10 cellular contexts compared by ENCODE assay signal in the genomic region with DNA sequence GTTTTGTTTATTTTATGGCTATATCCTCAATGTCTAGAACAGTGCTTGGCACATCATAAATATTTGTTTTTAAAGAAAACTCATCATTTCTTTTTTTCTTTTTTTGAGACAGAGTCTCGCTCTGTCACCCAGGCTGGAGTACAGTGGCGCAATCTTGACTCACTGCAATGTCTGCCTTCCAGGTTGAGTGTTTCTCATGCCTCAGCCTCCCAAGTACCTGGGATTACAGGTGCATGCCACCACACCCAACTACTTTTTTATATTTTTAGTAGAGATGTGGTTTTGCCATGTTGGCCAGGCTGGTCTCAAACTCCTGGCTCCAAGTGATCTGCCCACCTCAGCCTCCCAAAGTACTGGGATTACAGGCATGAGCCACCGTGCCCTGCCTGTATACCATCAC. TPM values are rescaled to one million over a fixed set of nuclear protein-coding genes. Genes with fewer than 3 reads are reported as not detected.
DNase-seq lines count a peak whose midpoint lies in the region; ATAC-seq, FAIRE-seq and TF ChIP-seq lines count a peak whose summit lies in the region.
"Not testable (repeated sequence)": the region's sequence is repeated elsewhere in the genome, so short reads cannot be mapped to it uniquely, and the experiment has no call there.
"Had no signal": no experiment of that assay in that cellular context is flagged by ENCODE, and none has a peak within 500 bp of the region (broad histone marks: within the 10 kb centered on the region; RNA-seq: fewer than 3 reads in every experiment).

No MANE protein-coding gene starts in this region.

- not testable (repeated sequence) for DNase-seq in PC-9; K562 (ENCODE audit: extremely low read depth in 1 of 4, low spot score in 3 of 4); dorsolateral prefrontal cortex; progenitor cell of endocrine pancreas (ENCODE audit: low spot score, unreplicated experiment); thyroid gland

- H3K4me1 Mint-ChIP-seq in nephron (peaks cover 33% of the 10 kb centered on the region), progenitor cell of endocrine pancreas (ENCODE audit: low read depth) (peaks cover 63% of the 10 kb centered on the region)

- not testable (repeated sequence) for H3K9me3 ChIP-seq in PC-9 (ENCODE audit: insufficient read depth, low read depth); K562 (replicated peaks; ENCODE audit: control insufficient read depth, insufficient read depth, low read depth, low read length); thyroid gland

- not testable (repeated sequence) for TF ChIP-seq RAD21 in K562 (CRISPR knock-in tag; conservative IDR thresholded peaks at IDR 0.05 in 1 of 2, IDR thresholded peaks at IDR 0.05 in 1 of 2)

- not testable (repeated sequence) for TF ChIP-seq POLR2A in K562 (conservative IDR thresholded peaks at IDR 0.05); thyroid gland (IDR thresholded peaks at IDR 0.05)

- not testable (repeated sequence) for H3K27me3 ChIP-seq in PC-9 (ENCODE audit: insufficient read depth, low read depth); K562 (ENCODE audit: control insufficient read depth in 2 of 2, insufficient read depth in 2 of 2, low read length in 2 of 2); dorsolateral prefrontal cortex; layer of hippocampus (ENCODE audit: control insufficient read depth, insufficient read depth, low read length); thyroid gland

- CTCF ChIA-PET in PC-9 (lab: Charles Lee): interaction anchor here (0.6 kb wide), 1 partner anchor 212 kb away, joined by 4 read pairs; no protein-coding TSS in a partner anchor
- CTCF ChIA-PET in K562 (lab: Yijun Ruan, JAX; ENCODE audit: low intra/inter-chr PET ratio): not testable (repeated sequence)

- ATAC-seq in K562: not testable (repeated sequence)

- H3K79me2 ChIP-seq in PC-9 (ENCODE audit: low read depth); K562 (ENCODE audit: control insufficient read depth, insufficient read depth, low read length): not testable (repeated sequence)

- H4K20me1 ChIP-seq in PC-9 (ENCODE audit: insufficient read depth); K562 (replicated peaks; ENCODE audit: control insufficient read depth, insufficient read depth, low read length): not testable (repeated sequence)

- not testable (repeated sequence) for H3K9me3 Mint-ChIP-seq in nephron; progenitor cell of endocrine pancreas (ENCODE audit: low read depth)

- not testable (repeated sequence) for H2AFZ ChIP-seq in PC-9
- H2AFZ ChIP-seq in K562 (ENCODE audit: low read depth, low read length): 0 out of 2 replicates have a peak overlapping the region, but pooled peaks have one; percentile 89

- H3K27ac Mint-ChIP-seq in nephron (peak overlapping the region; percentile 73 to 90 (median 89)), progenitor cell of endocrine pancreas (peak overlapping the region; percentile 98)

- H3K9ac ChIP-seq in K562 (ENCODE audit: insufficient read depth in 1 of 2, low read depth in 2 of 2, low read length in 2 of 2): not testable (repeated sequence)

- H3K4me2 ChIP-seq in PC-9: peak overlapping the region; percentile 75
- H3K4me2 ChIP-seq in K562 (ENCODE audit: insufficient read depth, low read length): not testable (repeated sequence)

- in situ Hi-C loops in K562 (cut with MboI): loop anchor here (25.0 kb wide), 1 partner anchor 369 kb away; no protein-coding TSS in a partner anchor

- H3K27ac ChIP-seq in 22Rv1 (peak overlapping the region; percentile 94), PC-9 (peak overlapping the region; percentile 96), dorsolateral prefrontal cortex (peak overlapping the region in 57 of 59 donors; percentile 79 to 98 (median 92)), layer of hippocampus (ENCODE audit: low read depth, low read length) (peak overlapping the region; percentile 87), thyroid gland (peak overlapping the region in 2 of 3 donors; percentile 79 to 83)
- not testable (repeated sequence) for H3K27ac ChIP-seq in K562 (ENCODE audit: extremely low read depth, low read depth, low read length)

- TF ChIP-seq CTCF in 22Rv1 (IDR thresholded peaks at IDR 0.05); PC-9 (conservative IDR thresholded peaks at IDR 0.05); K562 (IDR thresholded peaks at IDR 0.05 in 2 of 3, conservative IDR thresholded peaks at IDR 0.05 in 1 of 3; ENCODE audit: insufficient read depth in 2 of 3, low read depth in 1 of 3, low read length in 3 of 3); dorsolateral prefrontal cortex (IDR thresholded peaks at IDR 0.05 in 54 of 56, conservative IDR thresholded peaks at IDR 0.05 in 2 of 56; ENCODE audit: low read depth in 1 of 56, partially characterized antibody in 56 of 56); nephron (IDR thresholded peaks at IDR 0.05; ENCODE audit: unreplicated experiment in 3 of 3); progenitor cell of endocrine pancreas (IDR thresholded peaks at IDR 0.05; ENCODE audit: unreplicated experiment); thyroid gland (IDR thresholded peaks at IDR 0.05): not testable (repeated sequence)

- H3K36me3 Mint-ChIP-seq in nephron (ENCODE audit: low read depth); progenitor cell of endocrine pancreas (ENCODE audit: insufficient read depth): not testable (repeated sequence)

- H3K27me3 Mint-ChIP-seq in nephron (ENCODE audit: low read depth); progenitor cell of endocrine pancreas: not testable (repeated sequence)

- not testable (repeated sequence) for BruUV-seq in PC-9 (replicated peaks; lab: Mats Ljungman, UMichigan); K562 (replicated peaks; lab: Mats Ljungman, UMichigan)

- H3F3A ChIP-seq in PC-9 (ENCODE audit: insufficient read depth, low read depth): peaks cover 50% of the 10 kb centered on the region

- FAIRE-seq in K562 (lab: Jason Lieb, UNC): not testable (repeated sequence)

- H3K4me3 Mint-ChIP-seq in nephron; progenitor cell of endocrine pancreas (ENCODE audit: low read depth): not testable (repeated sequence)

- POLR2A ChIA-PET in PC-9 (lab: Charles Lee; ENCODE audit: unreplicated experiment): not testable (repeated sequence)
- POLR2A ChIA-PET in K562 (lab: Yijun Ruan, JAX): interaction anchor here (0.6 kb wide), 1 partner anchor 12 kb away, joined by 3 read pairs; no protein-coding TSS in a partner anchor

- 78% methylated on average over 3 of the region's 3 CpGs for WGBS in K562 (ENCODE audit: insufficient coverage, low coverage, missing lambda C conversion rate)
- WGBS in thyroid gland, 2 donors: 96 to 98% methylated on average over 3 of the region's 3 CpGs

- H3K9me2 ChIP-seq in PC-9 (ENCODE audit: insufficient read depth): not testable (repeated sequence)

- intact Hi-C loops in PC-9 (cut with micrococcal nuclease; ENCODE audit: unreplicated experiment) (loop anchor here (5.0 kb wide), 3 partner anchors 216 to 374 kb away; no protein-coding TSS in a partner anchor), K562 (cut with micrococcal nuclease) (loop anchor here (5.0 kb wide), 2 partner anchors 134 to 374 kb away; partner anchors contain the start of gene GOSR1), dorsolateral prefrontal cortex (cut with DNase I) (loop anchor here (5.0 to 10.0 kb wide), 2 partner anchors 34 to 372 kb away; partner anchors contain the start of gene CPD (in 1 of the 2))
- intact Hi-C loops in thyroid gland (cut with DNase I): not testable (repeated sequence)

- H3K4me1 ChIP-seq in PC-9 (replicated peaks; ENCODE audit: insufficient read depth) (peaks cover 64% of the 10 kb centered on the region), K562 (replicated peaks in 1 of 2; ENCODE audit: control insufficient read depth in 2 of 2, insufficient read depth in 2 of 2, low read length in 2 of 2) (peaks cover 8 to 33% of the 10 kb centered on the region in 2 experiments; a peak in 4 of 5 replicates), thyroid gland (peaks cover 18 to 37% of the 10 kb centered on the region in 2 donors)

- not testable (repeated sequence) for H3K36me3 ChIP-seq in PC-9 (ENCODE audit: low read depth); K562 (ENCODE audit: control insufficient read depth, insufficient read depth, low read length); thyroid gland

- not testable (repeated sequence) for TF ChIP-seq EP300 in K562 (IDR thresholded peaks at IDR 0.05; ENCODE audit: low read length)

- not testable (repeated sequence) for H3K9me1 ChIP-seq in K562 (ENCODE audit: control insufficient read depth, insufficient read depth, low read length)

- H3K4me3 ChIP-seq in PC-9; K562; dorsolateral prefrontal cortex; thyroid gland (replicated peaks in 1 of 3): not testable (repeated sequence)

RNA-seq across cellular contexts. Expression of gene TMIGD1, which starts 9.4 kb away (rescaled TPM):
- total RNA-seq in PC-9 (2021) (not detected in 2 replicates), K562 (2014; rRNA removed) (not detected in 2 replicates), K562 (2014; rRNA removed; fragmentation: Illumina TruSeq; extraction: Trizol) (not detected in 2 replicates), K562 (2015; rRNA removed; fragmentation: Illumina TruSeq; extraction: Trizol) (not detected in 2 replicates), K562 (2021) (not detected in 2 replicates), dorsolateral prefrontal cortex (under 1 TPM in 2 of 120 experiments, not detected in 118; 0.47 to 0.48 TPM), progenitor cell of endocrine pancreas (not detected in 2 replicates), thyroid gland (not detected)
- total RNA-seq in K562 (2011; cell fraction: chromatin; rRNA removed; ENCODE audit: low replicate concordance): not detected in 2 replicates
- total RNA-seq in K562 (2011; cell fraction: nucleolus; rRNA removed): not detected in 2 replicates
- total RNA-seq in K562 (2011; cell fraction: nucleoplasm; rRNA removed): not detected in 2 replicates
- polyA plus RNA-seq in K562 (2011; rRNA removed) (not detected in 2 replicates), K562 (2014; fragmentation: Illumina TruSeq; extraction: Trizol) (not detected in 2 replicates), K562 (2014; fragmentation: Nextera tagmentation; extraction: Ambion mirVana) (not detected), K562 (2014; rRNA removed) (not detected in 2 replicates)
- polyA plus RNA-seq in K562 (2011; cell fraction: cytosol; rRNA removed): not detected in 2 replicates
- polyA plus RNA-seq in K562 (2011; cell fraction: nucleus; rRNA removed): not detected in 2 replicates
- polyA plus RNA-seq in K562 (2012): not detected in 2 replicates
- polyA minus RNA-seq in K562 (2011; rRNA and poly(A)+ RNA removed): not detected in 2 replicates
- not detected in 2 replicates for polyA minus RNA-seq in K562 (2011; cell fraction: cytosol; rRNA and poly(A)+ RNA removed)
- polyA minus RNA-seq in K562 (2011; cell fraction: nucleus; rRNA and poly(A)+ RNA removed): not detected in 2 replicates
- total RNA-seq: CD4-positive, alpha-beta memory T cell; GM23248 had no signal
- polyA plus RNA-seq: CD4-positive, alpha-beta memory T cell; GM23248 had no signal

RNA-seq across cellular contexts. Expression of gene CPD, which starts 35.5 kb away (rescaled TPM):
- total RNA-seq in PC-9 (2021) (44.7 and 55.0 TPM in 2 replicates), K562 (2014; rRNA removed) (16.2 and 22.4 TPM in 2 replicates), K562 (2014; rRNA removed; fragmentation: Illumina TruSeq; extraction: Trizol) (21.9 and 26.1 TPM in 2 replicates), K562 (2015; rRNA removed; fragmentation: Illumina TruSeq; extraction: Trizol) (20.8 and 21.7 TPM in 2 replicates), K562 (2021) (21.3 and 24.4 TPM in 2 replicates), dorsolateral prefrontal cortex (10 to 100 TPM; 45.2 to 97.3 (median 64.6) TPM), progenitor cell of endocrine pancreas (123 and 124 TPM in 2 replicates), thyroid gland (100 to 1,000 TPM in 1 of 4 donors, 10 to 100 TPM in 3; 58.2 to 102 (median 79.9) TPM)
- 55.4 and 75.5 TPM in 2 replicates for total RNA-seq in K562 (2011; cell fraction: chromatin; rRNA removed; ENCODE audit: low replicate concordance)
- 32.4 and 50.1 TPM in 2 replicates for total RNA-seq in K562 (2011; cell fraction: nucleolus; rRNA removed)
- total RNA-seq in K562 (2011; cell fraction: nucleoplasm; rRNA removed): 56.6 and 61.7 TPM in 2 replicates
- polyA plus RNA-seq in K562 (2011; rRNA removed) (11.2 and 20.4 TPM in 2 replicates), K562 (2014; fragmentation: Illumina TruSeq; extraction: Trizol) (16.4 and 16.7 TPM in 2 replicates), K562 (2014; fragmentation: Nextera tagmentation; extraction: Ambion mirVana) (1 to 10 TPM; 4.5 to 4.9 TPM), K562 (2014; rRNA removed) (6.9 and 8.6 TPM in 2 replicates)
- polyA plus RNA-seq in K562 (2011; cell fraction: cytosol; rRNA removed): 3.8 and 5.1 TPM in 2 replicates
- 8.6 and 9.4 TPM in 2 replicates for polyA plus RNA-seq in K562 (2011; cell fraction: nucleus; rRNA removed)
- polyA plus RNA-seq in K562 (2012): 10.9 and 17.2 TPM in 2 replicates
- polyA minus RNA-seq in K562 (2011; rRNA and poly(A)+ RNA removed): 55.2 and 66.7 TPM in 2 replicates
- polyA minus RNA-seq in K562 (2011; cell fraction: cytosol; rRNA and poly(A)+ RNA removed): 23.1 and 45.0 TPM in 2 replicates
- 9.0 and 13.3 TPM in 2 replicates for polyA minus RNA-seq in K562 (2011; cell fraction: nucleus; rRNA and poly(A)+ RNA removed)

RNA-seq across cellular contexts. Expression of gene BLMH, which starts 51.5 kb away (rescaled TPM):
- total RNA-seq in PC-9 (2021): 20.7 and 23.4 TPM in 2 replicates
- total RNA-seq in K562 (2011; cell fraction: chromatin; rRNA removed; ENCODE audit: low replicate concordance): 72.7 and 152 TPM in 2 replicates
- 40.2 and 50.1 TPM in 2 replicates for total RNA-seq in K562 (2011; cell fraction: nucleolus; rRNA removed)
- total RNA-seq in K562 (2011; cell fraction: nucleoplasm; rRNA removed): 84.8 and 99.5 TPM in 2 replicates
- total RNA-seq in K562 (2014; rRNA removed): 54.9 and 61.5 TPM in 2 replicates
- total RNA-seq in K562 (2014; rRNA removed; fragmentation: Illumina TruSeq; extraction: Trizol): 103 and 110 TPM in 2 replicates
- total RNA-seq in K562 (2015; rRNA removed; fragmentation: Illumina TruSeq; extraction: Trizol): 75.8 and 78.7 TPM in 2 replicates
- 106 and 118 TPM in 2 replicates for total RNA-seq in K562 (2021)
- polyA plus RNA-seq in K562 (2011; rRNA removed): 21.3 and 45.3 TPM in 2 replicates
- polyA plus RNA-seq in K562 (2011; cell fraction: cytosol; rRNA removed): 18.2 and 21.3 TPM in 2 replicates
- polyA plus RNA-seq in K562 (2011; cell fraction: nucleus; rRNA removed): 28.2 and 35.4 TPM in 2 replicates
- polyA plus RNA-seq in K562 (2012): 64.1 and 83.7 TPM in 2 replicates
- polyA plus RNA-seq in K562 (2014; fragmentation: Illumina TruSeq; extraction: Trizol): 103 and 113 TPM in 2 replicates
- polyA plus RNA-seq in K562 (2014; fragmentation: Nextera tagmentation; extraction: Ambion mirVana): 10 to 100 TPM; 26.0 to 38.7 TPM
- 67.3 and 69.7 TPM in 2 replicates for polyA plus RNA-seq in K562 (2014; rRNA removed)
- polyA minus RNA-seq in K562 (2011; rRNA and poly(A)+ RNA removed): 40.0 and 65.9 TPM in 2 replicates
- 23.3 and 36.8 TPM in 2 replicates for polyA minus RNA-seq in K562 (2011; cell fraction: cytosol; rRNA and poly(A)+ RNA removed)
- 30.9 and 33.9 TPM in 2 replicates for polyA minus RNA-seq in K562 (2011; cell fraction: nucleus; rRNA and poly(A)+ RNA removed)
- total RNA-seq in dorsolateral prefrontal cortex: 10 to 100 TPM; 21.8 to 42.7 (median 30.8) TPM
- total RNA-seq in progenitor cell of endocrine pancreas: 60.9 and 64.2 TPM in 2 replicates
- total RNA-seq in thyroid gland: 10 to 100 TPM; 17.5 to 31.7 (median 27.1) TPM
